11 cellular contexts compared by ENCODE assay signal in the genomic region with DNA sequence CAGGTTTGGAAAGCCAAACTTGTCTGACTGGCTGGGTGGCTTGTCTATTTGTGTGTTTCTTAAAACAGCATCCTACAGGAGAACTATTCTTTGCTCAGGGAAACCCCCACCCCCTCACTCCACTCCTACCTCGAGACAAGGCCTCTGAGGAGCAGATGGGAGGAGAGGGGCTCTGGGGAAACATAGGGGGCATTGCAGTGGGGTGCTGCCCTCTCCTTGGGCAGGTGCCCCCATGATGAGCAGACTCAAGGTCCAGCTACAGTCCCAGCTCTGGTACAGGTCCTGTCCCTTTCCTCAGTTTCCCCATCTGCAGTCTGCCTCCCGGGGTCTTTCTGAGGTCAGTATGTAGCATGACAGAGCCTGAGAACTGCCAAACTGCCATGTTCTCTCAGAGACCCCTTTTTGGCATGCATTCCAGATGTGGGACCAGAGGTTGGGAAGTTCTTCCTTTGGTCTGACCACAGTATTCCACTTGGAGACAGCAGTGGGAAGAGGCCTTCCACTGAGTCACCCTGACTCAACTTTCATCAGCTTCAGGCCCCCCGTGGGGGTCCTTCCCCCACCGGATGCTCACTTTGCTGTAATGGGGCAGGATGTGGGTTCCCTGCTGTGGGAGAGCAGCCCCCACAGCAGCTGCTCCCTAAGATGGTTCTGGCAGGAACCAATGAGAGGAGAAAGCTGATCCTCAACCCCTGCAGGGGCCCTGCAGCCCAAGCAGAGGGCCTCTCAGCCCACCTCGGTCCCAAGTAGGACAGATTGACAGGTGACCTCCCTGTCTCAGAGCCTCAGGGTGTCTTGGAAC. TPM values are rescaled to one million over a fixed set of nuclear protein-coding genes. Genes with fewer than 3 reads are reported as not detected.
A peak's percentile ranks its signal among the peaks of the same experiment; 100 is the strongest.
DNase-seq lines count a peak whose midpoint lies in the region; ATAC-seq and TF ChIP-seq lines count a peak whose summit lies in the region.
"Had no signal": no experiment of that assay in that cellular context is flagged by ENCODE, and none has a peak within 500 bp of the region (broad histone marks: within the 10 kb centered on the region; RNA-seq: fewer than 3 reads in every experiment).

No MANE protein-coding gene starts in this region.

- H3K9ac ChIP-seq in SK-N-SH = no peak overlapping the region

- peak; percentile 56 for ATAC-seq in activated naive CD8-positive, alpha-beta T cell treated with anti-CD3 and anti-CD28 coated beads, Interleukin-2, amount 10 ng/mL, durations not matched to agents 7 days and 5 days (ENCODE audit: low read depth)
- ATAC-seq in HG03159 (IDR thresholded peaks at IDR 0.05; ENCODE audit: unreplicated experiment) = no peak

- H3K36me3 ChIP-seq in OCI-LY7 (ENCODE audit: insufficient read depth, low read length) (no peaks in the 10 kb centered on the region), SK-N-SH (replicated peaks in 1 of 2; ENCODE audit: control insufficient read depth in 1 of 2, insufficient read depth in 2 of 2, low read length in 1 of 2) (no peaks in the 10 kb centered on the region)
- H3K36me3 ChIP-seq: esophagus squamous epithelium had no signal

- intact Hi-C loops in OCI-LY7 (cut with micrococcal nuclease; ENCODE audit: unreplicated experiment) = no loop called here
- intact Hi-C loops in lower leg skin (cut with DNase I; ENCODE audit: low total_unique reads) = no loop called here

- H3K79me2 ChIP-seq in OCI-LY7 (ENCODE audit: insufficient read depth, low read depth, low read length) (no peaks in the 10 kb centered on the region), SK-N-SH (ENCODE audit: insufficient read depth) (no peaks in the 10 kb centered on the region)

- peak overlapping the region; percentile 87 for H3K27ac Mint-ChIP-seq in activated naive CD8-positive, alpha-beta T cell treated with anti-CD3 and anti-CD28 coated beads, Interleukin-2, amount 10 ng/mL, durations not matched to agents 7 days and 5 days

- no peak for TF ChIP-seq EP300 in SK-N-SH (IDR thresholded peaks at IDR 0.05; ENCODE audit: borderline replicate concordance in 1 of 2, low read depth in 1 of 2, low read length in 1 of 2)

- CTCF ChIA-PET in OCI-LY7 (lab: Charles Lee; ENCODE audit: unreplicated experiment) = no interaction called here
- CTCF ChIA-PET in SK-N-SH (lab: Yijun Ruan, JAX) = interaction anchor here (1.6 kb wide), 1 partner anchor 20 kb away, joined by 3 read pairs; no protein-coding TSS in a partner anchor

- no peak overlapping the region for H2AFZ ChIP-seq in OCI-LY7 (ENCODE audit: low read length)
- no peak overlapping the region for H2AFZ ChIP-seq in SK-N-SH (ENCODE audit: low read depth)

- H3K27me3 ChIP-seq in SK-N-SH (ENCODE audit: insufficient read depth) = no peaks in the 10 kb centered on the region

- peak; percentile 69 for DNase-seq in OCI-LY7 (ENCODE audit: low spot score)
- peak; percentile 80 for DNase-seq in activated naive CD8-positive, alpha-beta T cell treated with anti-CD3 and anti-CD28 coated beads, Interleukin-2, amount 10 ng/mL, durations not matched to agents 7 days and 5 days
- peak; percentile 58 to 62 for DNase-seq in stimulated activated CD4-positive, alpha-beta T cell treated with anti-CD3 and anti-CD28 coated beads, Interleukin-2, amount 100 ng/mL, for 24 hours
- DNase-seq in GM13976 (ENCODE audit: low spot score) = no peak
- DNase-seq in SK-N-SH = no peak
- no peak for DNase-seq in lower leg skin (ENCODE audit: low spot score in 2 of 2)
- DNase-seq: esophagus squamous epithelium, NCI-H1105 treated with DMSO at 0.1 percent for 48 hours had no signal

- no peaks in the 10 kb centered on the region for H3K9me3 Mint-ChIP-seq in activated naive CD8-positive, alpha-beta T cell treated with anti-CD3 and anti-CD28 coated beads, Interleukin-2, amount 10 ng/mL, durations not matched to agents 7 days and 5 days

- peak; percentile 19 for TF ChIP-seq POLR2A in GM10847 (IDR thresholded peaks at IDR 0.05; ENCODE audit: extremely low read depth, insufficient read length)
- no peak for TF ChIP-seq POLR2A in lower leg skin (IDR thresholded peaks at IDR 0.05)

- BruUV-seq in OCI-LY7 (replicated peaks; lab: Mats Ljungman, UMichigan) = no TSS peak

- H3K4me3 ChIP-seq in OCI-LY7 (ENCODE audit: low read depth, low read length, poor library complexity, severe bottlenecking) (peak overlapping the region; percentile 39), SK-N-SH (ENCODE audit: low read depth in 2 of 2, low read length in 1 of 2) (no peak overlapping the region), lower leg skin (ENCODE audit: low read depth, poor library complexity, severe bottlenecking) (no peak overlapping the region)
- H3K4me3 ChIP-seq: esophagus squamous epithelium had no signal

- H3K9me2 ChIP-seq in OCI-LY7 (ENCODE audit: insufficient read depth, low read length) (no peaks in the 10 kb centered on the region), SK-N-SH (no peaks in the 10 kb centered on the region)

- 29% methylated on average over 4 of the region's 5 CpGs for WGBS in SK-N-SH (ENCODE audit: low lambda C conversion rate)
- 39 to 42% methylated on average over 5 of the region's 5 CpGs for WGBS in lower leg skin, 2 donors

- peaks cover 79% of the 10 kb centered on the region for H3K4me1 Mint-ChIP-seq in activated naive CD8-positive, alpha-beta T cell treated with anti-CD3 and anti-CD28 coated beads, Interleukin-2, amount 10 ng/mL, durations not matched to agents 7 days and 5 days

- TF ChIP-seq RAD21 in SK-N-SH (IDR thresholded peaks at IDR 0.05; ENCODE audit: low read length) = no peak

- in situ Hi-C loops in GM13976 (cut with MboI; ENCODE audit: low sequenced_read_pairs, unreplicated experiment) = no loop called here

- POLR2A ChIA-PET in OCI-LY7 (lab: Charles Lee) = interaction anchor here (0.5 to 1.3 kb wide), 2 partner anchors 15 to 1600 kb away, joined by 3 to 5 read pairs; no protein-coding TSS in a partner anchor
- POLR2A ChIA-PET in activated naive CD8-positive, alpha-beta T cell treated with anti-CD3 and anti-CD28 coated beads, Interleukin-2, amount 10 ng/mL, durations not matched to agents 7 days and 5 days (lab: Charles Lee) = interaction anchor here (0.5 to 6.3 kb wide), 14 partner anchors 10 to 459 kb away, joined by 3 to 109 read pairs (median 4); a partner anchor contains a TSS
- POLR2A ChIA-PET in SK-N-SH (lab: Yijun Ruan, JAX) = no interaction called here

- H3K27me3 Mint-ChIP-seq in activated naive CD8-positive, alpha-beta T cell treated with anti-CD3 and anti-CD28 coated beads, Interleukin-2, amount 10 ng/mL, durations not matched to agents 7 days and 5 days = no peaks in the 10 kb centered on the region

- H3K9me3 ChIP-seq in OCI-LY7 (ENCODE audit: low read length) = no peaks in the 10 kb centered on the region
- H3K9me3 ChIP-seq in SK-N-SH = no peaks in the 10 kb centered on the region
- H3K9me3 ChIP-seq: esophagus squamous epithelium had no signal

- H4K20me1 ChIP-seq in OCI-LY7 (ENCODE audit: insufficient read depth, low read length) (peaks cover 4% of the 10 kb centered on the region), SK-N-SH (ENCODE audit: insufficient read depth) (no peaks in the 10 kb centered on the region)

- TF ChIP-seq CTCF in OCI-LY7 (conservative IDR thresholded peaks at IDR 0.05; ENCODE audit: low read length) = no peak
- no peak for TF ChIP-seq CTCF in GM13976 (IDR thresholded peaks at IDR 0.05; ENCODE audit: borderline replicate concordance, control extremely low read depth, extremely low read depth, insufficient read depth, missing control alignments)
- TF ChIP-seq CTCF in SK-N-SH (IDR thresholded peaks at IDR 0.05) = no peak
- TF ChIP-seq CTCF in lower leg skin (IDR thresholded peaks at IDR 0.05) = no peak

- H3K4me1 ChIP-seq in OCI-LY7 (ENCODE audit: insufficient read depth, low read length, poor library complexity, severe bottlenecking) (peaks cover 86% of the 10 kb centered on the region), SK-N-SH (ENCODE audit: control insufficient read depth in 1 of 2, insufficient read depth in 2 of 2, low read depth in 1 of 2, low read length in 1 of 2) (no peaks in the 10 kb centered on the region; a peak in 1 of 4 replicates)

- H3K4me2 ChIP-seq in OCI-LY7 (ENCODE audit: low read length) (peak overlapping the region; percentile 85), SK-N-SH (no peak overlapping the region)

- H3K27ac ChIP-seq in OCI-LY7 (ENCODE audit: low read depth, low read length, poor library complexity, severe bottlenecking) = no peak overlapping the region
- no peak overlapping the region for H3K27ac ChIP-seq in SK-N-SH (ENCODE audit: low read depth in 2 of 2, low read length in 1 of 2)
- H3K27ac ChIP-seq: esophagus squamous epithelium had no signal

- no peaks in the 10 kb centered on the region for H3F3A ChIP-seq in SK-N-SH (replicated peaks; ENCODE audit: insufficient read depth)

- H3K36me3 Mint-ChIP-seq in activated naive CD8-positive, alpha-beta T cell treated with anti-CD3 and anti-CD28 coated beads, Interleukin-2, amount 10 ng/mL, durations not matched to agents 7 days and 5 days = no peaks in the 10 kb centered on the region

- H3K4me3 Mint-ChIP-seq in activated naive CD8-positive, alpha-beta T cell treated with anti-CD3 and anti-CD28 coated beads, Interleukin-2, amount 10 ng/mL, durations not matched to agents 7 days and 5 days = peak overlapping the region; percentile 70

TF ChIP-seq in SK-N-SH, 30 proteins besides CTCF, POLR2A, EP300 and RAD21 (continues in another document):
- TF ChIP-seq GATA2 (CRISPR knock-in tag; IDR thresholded peaks at IDR 0.05) (no peak), RXRA (IDR thresholded peaks at IDR 0.05; ENCODE audit: borderline replicate concordance, low read depth) (no peak), RCOR1 (IDR thresholded peaks at IDR 0.05; ENCODE audit: low read length) (no peak), MEF2A (IDR thresholded peaks at IDR 0.05; ENCODE audit: borderline replicate concordance, low read depth) (no peak), GABPA (IDR thresholded peaks at IDR 0.05; ENCODE audit: low read depth) (no peak)

RNA-seq across cellular contexts. Expression of a gene that starts 32.3 kb away (rescaled TPM):
- not detected in 2 replicates for total RNA-seq in OCI-LY7 (2014; rRNA removed; shearing (Covaris generic))
- total RNA-seq in OCI-LY7 (2022) (not detected in 2 replicates), lower leg skin (under 1 TPM in 3 of 4 donors, not detected in 1; 0.34 to 0.75 (median 0.49) TPM)
- total RNA-seq in activated naive CD8-positive, alpha-beta T cell treated with anti-CD3 and anti-CD28 coated beads, Interleukin-2, amount 10 ng/mL, durations not matched to agents 7 days and 5 days = not detected
- 0.08 TPM in 1 of 2 replicates, not detected in the other for polyA plus RNA-seq in SK-N-SH (2012; rRNA removed)
- 0.03 TPM in 1 of 2 replicates, not detected in the other for polyA plus RNA-seq in SK-N-SH (2012; cell fraction: cytosol; rRNA removed)
- polyA plus RNA-seq in SK-N-SH (2012; cell fraction: nucleus; rRNA removed) = not detected in 2 replicates
- total RNA-seq: osteocyte had no signal

RNA-seq across cellular contexts. Expression of a gene that starts 34.0 kb away (rescaled TPM):
- 0.06 and 0.08 TPM in 2 replicates for total RNA-seq in OCI-LY7 (2014; rRNA removed; shearing (Covaris generic))
- total RNA-seq in OCI-LY7 (2022) (0.46 and 1.0 TPM in 2 replicates), lower leg skin (10 to 100 TPM; 16.7 to 30.5 (median 20.5) TPM)
- total RNA-seq in activated naive CD8-positive, alpha-beta T cell treated with anti-CD3 and anti-CD28 coated beads, Interleukin-2, amount 10 ng/mL, durations not matched to agents 7 days and 5 days = 10 to 100 TPM; 15.2 to 15.8 TPM
- 0.80 and 1.3 TPM in 2 replicates for polyA plus RNA-seq in SK-N-SH (2012; rRNA removed)
- polyA plus RNA-seq in SK-N-SH (2012; cell fraction: cytosol; rRNA removed) = 0.50 and 0.92 TPM in 2 replicates
- 1.1 and 1.3 TPM in 2 replicates for polyA plus RNA-seq in SK-N-SH (2012; cell fraction: nucleus; rRNA removed)

Comparison
In these comparisons a context has a peak if more than half of its experiments do, and no peak if none do; other contexts are left out.
1. DNase-seq: peak in OCI-LY7 (single experiment), activated naive CD8-positive, alpha-beta T cell treated with anti-CD3 and anti-CD28 coated beads, Interleukin-2, amount 10 ng/mL, durations not matched to agents 7 days and 5 days (single experiment) and stimulated activated CD4-positive, alpha-beta T cell treated with anti-CD3 and anti-CD28 coated beads, Interleukin-2, amount 100 ng/mL, for 24 hours (2 of 2); none in GM13976 (single experiment), SK-N-SH (single experiment) and lower leg skin (0 of 2).
2. RNA of a gene that starts 34.0 kb away (total RNA-seq): 16.7 to 30.5 TPM in lower leg skin and 15.2 to 15.8 TPM in activated naive CD8-positive, alpha-beta T cell treated with anti-CD3 and anti-CD28 coated beads, Interleukin-2, amount 10 ng/mL, durations not matched to agents 7 days and 5 days; 0.06 to 1.0 TPM in OCI-LY7; every median in the first group is over 4 times any median in the second.